In genomic region chr2:15863494-15864175, GRCh38 we compare ENCODE assay signal across 23 cellular contexts.
"Had no signal": no experiment of that assay in that cellular context is flagged by ENCODE, and none has a peak within 500 bp of the region (broad histone marks: within the 10 kb centered on the region; RNA-seq: fewer than 3 reads in every experiment).

No MANE protein-coding gene starts in this region.

- H3K4me1 ChIP-seq: colonic mucosa, esophagus muscularis mucosa, esophagus squamous epithelium, foreskin keratinocyte, gastrocnemius medialis, gastroesophageal sphincter, heart left ventricle, heart right ventricle had no signal

- H3K27me3 ChIP-seq: colonic mucosa, esophagus muscularis mucosa, esophagus squamous epithelium, foreskin keratinocyte, gastrocnemius medialis, gastroesophageal sphincter, heart left ventricle had no signal

- H3K4me1 Mint-ChIP-seq: endodermal cell had no signal

- H3K9me3 ChIP-seq: colonic mucosa, esophagus squamous epithelium, gastrocnemius medialis had no signal

- H3K9me3 Mint-ChIP-seq: dendritic cell treated with granulocyte-macrophage colony-stimulating factor and Interleukin-4, amounts not matched to agents 40 ng/mL and 50 ng/mL, for 4 days; effector memory CD8-positive, alpha-beta T cell; endodermal cell had no signal

- DNase-seq: colonic mucosa; cortex of kidney; dermis blood vessel endothelial cell; dorsolateral prefrontal cortex; effector CD4-positive, alpha-beta T cell; effector CD8-positive, alpha-beta T cell; effector memory CD4-positive, alpha-beta T cell; effector memory CD8-positive, alpha-beta T cell; endodermal cell; erythroblast; esophagus squamous epithelium; foreskin fibroblast; foreskin keratinocyte; foreskin melanocyte; gastrocnemius medialis; glutamatergic neuron; head of caudate nucleus; heart left ventricle; heart right ventricle had no signal

- H3K36me3 ChIP-seq: colonic mucosa, esophagus muscularis mucosa, esophagus squamous epithelium, gastrocnemius medialis, gastroesophageal sphincter, heart left ventricle, heart right ventricle had no signal

- H3K4me3 Mint-ChIP-seq: dendritic cell treated with granulocyte-macrophage colony-stimulating factor and Interleukin-4, amounts not matched to agents 40 ng/mL and 50 ng/mL, for 4 days; effector memory CD8-positive, alpha-beta T cell; endodermal cell had no signal

- H3K4me3 ChIP-seq: colonic mucosa, coronary artery, dorsolateral prefrontal cortex, esophagus muscularis mucosa, esophagus squamous epithelium, gastrocnemius medialis, gastroesophageal sphincter, heart left ventricle, heart right ventricle had no signal

- H3K27ac Mint-ChIP-seq: dendritic cell treated with granulocyte-macrophage colony-stimulating factor and Interleukin-4, amounts not matched to agents 40 ng/mL and 50 ng/mL, for 4 days; effector memory CD8-positive, alpha-beta T cell; endodermal cell had no signal

- H3K27me3 Mint-ChIP-seq: dendritic cell treated with granulocyte-macrophage colony-stimulating factor and Interleukin-4, amounts not matched to agents 40 ng/mL and 50 ng/mL, for 4 days had no signal
